Comparison of ENCODE assay signal across 8 cellular contexts in the genomic region with DNA sequence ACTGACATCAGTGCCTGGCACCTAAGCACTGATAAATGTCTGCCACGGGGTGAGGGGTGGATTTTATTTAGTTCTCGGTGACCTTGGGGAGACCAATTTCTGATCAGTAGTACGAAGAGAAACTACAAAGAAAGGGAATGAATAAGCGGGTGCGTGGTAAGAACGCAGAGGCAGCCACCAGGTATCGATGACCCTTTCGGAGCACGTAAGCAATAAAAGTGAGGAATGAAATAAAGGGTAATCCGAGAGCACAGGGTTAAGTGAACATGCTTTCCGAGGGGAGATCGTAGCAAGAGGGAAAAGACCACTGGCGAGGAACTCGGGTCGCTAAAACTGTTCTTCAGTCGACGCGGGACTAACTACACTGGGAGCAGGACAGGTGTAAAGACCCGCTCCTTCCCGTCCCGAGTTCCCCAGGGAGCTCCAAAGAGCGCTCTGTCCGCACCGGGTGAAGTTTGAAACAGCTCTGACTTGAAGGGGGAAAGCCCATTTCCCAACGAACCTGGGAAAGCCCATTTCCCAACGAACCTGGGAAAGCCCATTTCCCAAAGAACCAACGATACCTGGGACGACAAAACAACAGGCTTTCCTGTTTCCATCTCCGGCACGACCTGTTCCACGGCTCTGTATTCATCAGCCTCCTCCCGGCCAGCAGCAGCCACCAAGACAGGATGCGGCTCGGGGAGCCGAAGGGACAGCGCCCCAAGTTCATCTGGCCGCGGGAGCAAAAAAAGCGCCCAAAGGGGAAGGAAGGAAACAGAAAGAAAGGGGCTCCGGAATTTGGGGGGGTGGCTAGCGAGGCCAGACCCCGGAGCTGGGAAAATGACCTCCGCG. TPM values are rescaled to one million over a fixed set of nuclear protein-coding genes. Genes with fewer than 3 reads are reported as not detected.
DNase-seq lines count a peak whose midpoint lies in the region; ATAC-seq and TF ChIP-seq lines count a peak whose summit lies in the region.

No MANE protein-coding gene starts in this region.

- H3K4ac ChIP-seq in mesendoderm (ENCODE audit: low read depth, low read length), result no peak overlapping the region

- peaks cover 65% of the 10 kb centered on the region for H3K27me3 ChIP-seq in CD4-positive, alpha-beta T cell (ENCODE audit: control insufficient read depth, insufficient read depth, low read length)
- H3K27me3 ChIP-seq in colonic mucosa, result no peaks in the 10 kb centered on the region
- peaks cover 4% of the 10 kb centered on the region for H3K27me3 ChIP-seq in mesendoderm (ENCODE audit: insufficient read depth, low read length, poor library complexity)
- H3K27me3 ChIP-seq in upper lobe of left lung, result peaks cover 0 to 6% (median 2%) of the 10 kb centered on the region in 4 donors

- peak overlapping the region; percentile 85 for H3K4me3 ChIP-seq in colonic mucosa
- H3K4me3 ChIP-seq in mesendoderm (ENCODE audit: low read length), result peak overlapping the region; percentile 66
- H3K4me3 ChIP-seq in upper lobe of left lung, result peak overlapping the region; percentile 30 to 84 (median 71)

- H4K5ac ChIP-seq in mesendoderm (ENCODE audit: low read length), result no peak overlapping the region

- H3K27me3 Mint-ChIP-seq in CD4-positive, alpha-beta T cell, result peaks cover 62% of the 10 kb centered on the region

- H3K36me3 Mint-ChIP-seq in CD4-positive, alpha-beta T cell (ENCODE audit: low read depth), result no peaks in the 10 kb centered on the region

- H3K27ac ChIP-seq in CD4-positive, alpha-beta T cell (ENCODE audit: low read depth, low read length), result no peak overlapping the region
- H3K27ac ChIP-seq in colonic mucosa (peak overlapping the region; percentile 10), mesendoderm (ENCODE audit: low read depth, low read length) (no peak overlapping the region), upper lobe of left lung (peak overlapping the region in 1 of 4 donors; percentile 69)

- H3K4me1 Mint-ChIP-seq in CD4-positive, alpha-beta T cell (ENCODE audit: low read depth), result peaks cover 9% of the 10 kb centered on the region

- peak overlapping the region; percentile 85 for H3K4me2 ChIP-seq in mesendoderm (ENCODE audit: low read length)

- H3K36me3 ChIP-seq in colonic mucosa, result no peaks in the 10 kb centered on the region
- H3K36me3 ChIP-seq in mesendoderm (ENCODE audit: control insufficient read depth, insufficient read depth, low read length), result no peaks in the 10 kb centered on the region
- no peaks in the 10 kb centered on the region for H3K36me3 ChIP-seq in upper lobe of left lung

- H3K4me3 Mint-ChIP-seq in CD4-positive, alpha-beta T cell, result peak overlapping the region; percentile 22

- no peak overlapping the region for H3K18ac ChIP-seq in mesendoderm (ENCODE audit: low read length)

- H3K9me3 Mint-ChIP-seq in CD4-positive, alpha-beta T cell, result no peaks in the 10 kb centered on the region

- no peak for TF ChIP-seq CTCF in CD4-positive, alpha-beta T cell (IDR thresholded peaks at IDR 0.05)
- TF ChIP-seq CTCF in colonic mucosa (IDR thresholded peaks at IDR 0.05), result no peak
- TF ChIP-seq CTCF in upper lobe of left lung (IDR thresholded peaks at IDR 0.05), result no peak

- H3K9ac ChIP-seq in colonic mucosa (ENCODE audit: low read depth in 2 of 2, low read length in 2 of 2) (peak overlapping the region; percentile 44 to 86), mesendoderm (ENCODE audit: low read length) (peak overlapping the region; percentile 70)

- no peak overlapping the region for H2BK15ac ChIP-seq in mesendoderm (replicated peaks; ENCODE audit: low read depth)

- no peak overlapping the region for H2BK120ac ChIP-seq in mesendoderm (ENCODE audit: low read depth, low read length)

- no peaks in the 10 kb centered on the region for H3K9me3 ChIP-seq in CD4-positive, alpha-beta T cell (ENCODE audit: control insufficient read depth, low read length)
- H3K9me3 ChIP-seq in colonic mucosa, result no peaks in the 10 kb centered on the region
- H3K9me3 ChIP-seq in upper lobe of left lung, result no peaks in the 10 kb centered on the region

- H3K27ac Mint-ChIP-seq in CD4-positive, alpha-beta T cell, result no peak overlapping the region

- POLR2A ChIA-PET in CD4-positive, alpha-beta T cell (lab: Charles Lee), result no interaction called here

- H4K8ac ChIP-seq in mesendoderm (ENCODE audit: low read depth, low read length), result no peak overlapping the region

- H3K4me1 ChIP-seq in colonic mucosa (no peaks in the 10 kb centered on the region), mesendoderm (ENCODE audit: control insufficient read depth, low read depth, low read length) (no peaks in the 10 kb centered on the region), upper lobe of left lung (peaks cover 7 to 22% (median 8%) of the 10 kb centered on the region in 4 donors)

- no peak for DNase-seq in CD4-positive, alpha-beta T cell
- peak; percentile 8 for DNase-seq in NCI-H345 treated with DMSO at 0.1 percent for 48 hours (lab: John Stamatoyannopoulos, UW; ENCODE audit: unreplicated experiment)
- DNase-seq in colonic mucosa, result peak; percentile 43
- peak; percentile 48 for DNase-seq in mesendoderm
- DNase-seq in upper lobe of left lung, result peak in 1 of 2 donors; percentile 22

- no peak for ATAC-seq in CD4-positive, alpha-beta T cell (ENCODE audit: poor library complexity)
- ATAC-seq in GM19455 (IDR thresholded peaks at IDR 0.05; ENCODE audit: unreplicated experiment), result peak; percentile 25
- ATAC-seq in upper lobe of left lung (ENCODE audit: low FRiP score in 2 of 2), result peak in 1 of 2 donors; percentile 58
- ATAC-seq in GM21423 (IDR thresholded peaks at IDR 0.05; ENCODE audit: unreplicated experiment), result no peak
- no peak for ATAC-seq in GM18873 (IDR thresholded peaks at IDR 0.05; ENCODE audit: low FRiP score, unreplicated experiment)

- no peak for TF ChIP-seq POLR2A in upper lobe of left lung (IDR thresholded peaks at IDR 0.05)

- H3K56ac ChIP-seq in mesendoderm (ENCODE audit: low read length), result peak overlapping the region; percentile 80

- H3K79me2 ChIP-seq in mesendoderm (ENCODE audit: control insufficient read depth, insufficient read depth, low read length), result no peaks in the 10 kb centered on the region

- WGBS in mesendoderm (ENCODE audit: extremely low coverage, insufficient coverage, low lambda C conversion rate), result no CpG with 5 or more reads among the region's 44 CpGs
- WGBS in upper lobe of left lung, 2 donors, result 12 to 14% methylated on average over 31 to 44 of the region's 44 CpGs

- H2AK5ac ChIP-seq in mesendoderm (ENCODE audit: low read length), result no peak overlapping the region

- no peak overlapping the region for H3K23ac ChIP-seq in mesendoderm (ENCODE audit: low read length)

- CTCF ChIA-PET in CD4-positive, alpha-beta T cell (lab: Charles Lee), result interaction anchor here (0.6 kb wide), 1 partner anchor 927 kb away, joined by 4 read pairs; no protein-coding TSS in a partner anchor

- no peak for TF ChIP-seq EP300 in upper lobe of left lung (IDR thresholded peaks at IDR 0.05)

- H3K79me1 ChIP-seq in mesendoderm (ENCODE audit: low read length), result no peaks in the 10 kb centered on the region

- no peak overlapping the region for H2BK5ac ChIP-seq in mesendoderm (ENCODE audit: low read length)

- intact Hi-C loops in CD4-positive, alpha-beta T cell (cut with DNase I, micrococcal nuclease), result no loop called here
- intact Hi-C loops in colonic mucosa (cut with DNase I), result loop anchor here (10.0 kb wide), 1 partner anchor 168 kb away; no protein-coding TSS in a partner anchor

RNA-seq across cellular contexts. Expression of a gene that starts 1.0 kb away (rescaled TPM):
- not detected for total RNA-seq in CD4-positive, alpha-beta T cell
- total RNA-seq in colonic mucosa, result 10 to 100 TPM; 25.4 to 31.5 TPM
- 2.2 TPM for polyA plus RNA-seq in mesendoderm (2013, experiment 1 of 2)
- polyA plus RNA-seq in mesendoderm (2013, experiment 2 of 2), result 2.0 TPM
- total RNA-seq in upper lobe of left lung, result 10 to 100 TPM in 2 of 6 donors, 1 to 10 TPM in 4; 1.9 to 17.7 (median 6.7) TPM

Comparison
In these comparisons a context has a peak if more than half of its experiments do, and no peak if none do; other contexts are left out.
1. DNase-seq: peak in NCI-H345 treated with DMSO at 0.1 percent for 48 hours (single experiment), colonic mucosa (single experiment) and mesendoderm (single experiment); none in CD4-positive, alpha-beta T cell (0 of 10).
2. Peak in every context shown above with its lines, with median percentiles within 50 percentile points of each other: H3K4me3 ChIP-seq.